Comparison of ENCODE assay signal across 9 cellular contexts in the genomic region with DNA sequence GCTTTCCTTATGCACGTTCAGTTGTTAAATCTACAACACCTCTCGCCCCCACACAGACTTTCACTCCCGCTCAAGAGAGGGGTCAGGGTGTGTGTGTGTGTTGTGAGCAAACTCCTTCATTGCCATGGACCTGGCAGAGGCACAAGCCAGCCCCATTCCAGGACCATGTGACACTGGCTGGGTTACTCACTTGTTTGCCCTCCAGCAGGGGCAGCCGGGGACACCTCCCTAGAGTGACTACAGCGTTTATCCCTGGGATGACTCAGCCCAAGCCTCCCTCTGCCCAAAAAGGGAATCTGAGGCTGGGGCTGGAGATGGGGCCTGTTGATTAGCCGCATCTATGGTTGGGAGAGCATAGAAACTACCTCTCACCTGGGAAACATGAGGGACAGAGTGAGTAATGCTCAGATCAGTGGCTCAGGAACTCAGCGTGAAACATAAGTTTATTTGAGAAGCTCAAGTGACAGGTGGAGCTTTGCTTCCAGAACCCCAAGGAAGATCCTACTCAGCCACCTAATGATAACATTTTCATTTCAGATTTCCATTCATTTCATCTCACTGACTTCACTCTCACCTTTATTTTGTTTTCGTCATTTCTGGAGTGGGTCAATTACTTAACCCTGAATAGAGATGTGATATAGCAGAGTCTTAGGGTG.
A peak's percentile ranks its signal among the peaks of the same experiment; 100 is the strongest.
DNase-seq lines count a peak whose midpoint lies in the region; ATAC-seq and TF ChIP-seq lines count a peak whose summit lies in the region.
"Had no signal": no experiment of that assay in that cellular context is flagged by ENCODE, and none has a peak within 500 bp of the region (broad histone marks: within the 10 kb centered on the region; RNA-seq: fewer than 3 reads in every experiment).

No MANE protein-coding gene starts in this region.

- DNase-seq in AG10803 (ENCODE audit: low read depth) = peak; percentile 89
- peak; percentile 77 for DNase-seq in LoVo (ENCODE audit: low spot score)
- DNase-seq in colonic mucosa = peak; percentile 25
- DNase-seq in mesenchymal stem cell = peak; percentile 83
- no peak for DNase-seq in effector CD4-positive, alpha-beta T cell
- no peak for DNase-seq in putamen (ENCODE audit: low spot score)
- DNase-seq: activated T-cell treated with anti-CD3 and anti-CD28 coated beads, Interleukin-2, amount 50 U/mL, for 4 hours had no signal

- no peak overlapping the region for H2BK5ac ChIP-seq in mesenchymal stem cell (ENCODE audit: low read depth, low read length, poor library complexity, severe bottlenecking)

- H3K79me1 ChIP-seq in mesenchymal stem cell (replicated peaks; ENCODE audit: low read length, poor library complexity, severe bottlenecking) = no peaks in the 10 kb centered on the region

- no peak overlapping the region for H2AK5ac ChIP-seq in mesenchymal stem cell (ENCODE audit: low read length, severe bottlenecking)

- WGBS in mesenchymal stem cell = 37% methylated on average over 4 of the region's 8 CpGs

- no peak overlapping the region for H2AFZ ChIP-seq in mesenchymal stem cell (ENCODE audit: low read depth, low read length)

- no peak overlapping the region for H2BK15ac ChIP-seq in mesenchymal stem cell (ENCODE audit: low read depth, poor library complexity, severe bottlenecking)

- H3K9ac ChIP-seq in colonic mucosa (ENCODE audit: low read depth in 2 of 2, low read length in 2 of 2) (no peak overlapping the region), mesenchymal stem cell (ENCODE audit: low read length) (peak overlapping the region; percentile 5)

- H3K4me2 ChIP-seq in mesenchymal stem cell (ENCODE audit: low read length, poor library complexity, severe bottlenecking) = no peak overlapping the region

- H4K91ac ChIP-seq in mesenchymal stem cell (ENCODE audit: low read length) = no peak overlapping the region

- no peak overlapping the region for H3K23ac ChIP-seq in mesenchymal stem cell (ENCODE audit: low read length in 2 of 2)

- ATAC-seq in HG03432 (IDR thresholded peaks at IDR 0.05; ENCODE audit: unreplicated experiment) (no peak), HG02588 (IDR thresholded peaks at IDR 0.05; ENCODE audit: unreplicated experiment) (no peak)

- H3K36me3 ChIP-seq in colonic mucosa = no peaks in the 10 kb centered on the region
- no peaks in the 10 kb centered on the region for H3K36me3 ChIP-seq in mesenchymal stem cell (ENCODE audit: control insufficient read depth in 1 of 2, insufficient read depth in 2 of 2, low read depth in 1 of 2, low read length in 2 of 2)

- H3K4me1 ChIP-seq in colonic mucosa (no peaks in the 10 kb centered on the region), mesenchymal stem cell (ENCODE audit: control insufficient read depth, insufficient read depth, low read depth, low read length) (peaks cover 7% of the 10 kb centered on the region)

- no peak overlapping the region for H3K14ac ChIP-seq in mesenchymal stem cell (ENCODE audit: low read length in 2 of 2)

- H3K27me3 ChIP-seq in colonic mucosa (no peaks in the 10 kb centered on the region), mesenchymal stem cell (ENCODE audit: control insufficient read depth in 1 of 2, insufficient read depth in 1 of 2, low read length in 2 of 2) (no peaks in the 10 kb centered on the region)

- peak; percentile 12; the same call in 1 of the 2 replicates for TF ChIP-seq CTCF in AG10803 (conservative IDR thresholded peaks at IDR 0.05; ENCODE audit: low read length)
- no peak for TF ChIP-seq CTCF in colonic mucosa (IDR thresholded peaks at IDR 0.05)

- H3K4ac ChIP-seq in mesenchymal stem cell (ENCODE audit: low read depth in 1 of 2, low read length in 2 of 2) = no peak overlapping the region

- H3K27ac ChIP-seq in colonic mucosa = no peak overlapping the region
- no peak overlapping the region for H3K27ac ChIP-seq in mesenchymal stem cell (ENCODE audit: low read length, poor library complexity, severe bottlenecking)

- no peak overlapping the region for H3K4me3 ChIP-seq in AG10803 (ENCODE audit: low read length)
- no peak overlapping the region for H3K4me3 ChIP-seq in colonic mucosa
- H3K4me3 ChIP-seq in mesenchymal stem cell (ENCODE audit: insufficient read depth in 1 of 2, low read depth in 1 of 2, low read length in 2 of 2) = no peak overlapping the region

- H4K8ac ChIP-seq in mesenchymal stem cell (ENCODE audit: low read length) = no peak overlapping the region

- no peak overlapping the region for H2BK120ac ChIP-seq in mesenchymal stem cell (ENCODE audit: low read depth, low read length)

- H3K9me3 ChIP-seq in colonic mucosa (no peaks in the 10 kb centered on the region), mesenchymal stem cell (ENCODE audit: control insufficient read depth, low read length) (no peaks in the 10 kb centered on the region)

- peak overlapping the region in 1 of 2 experiments; percentile 64 for H2BK12ac ChIP-seq in mesenchymal stem cell (ENCODE audit: low read length in 2 of 2)

- intact Hi-C loops in colonic mucosa (cut with DNase I) = no loop called here

- peak overlapping the region in 1 of 2 experiments; percentile 54 for H3K18ac ChIP-seq in mesenchymal stem cell (ENCODE audit: low read depth in 1 of 2, low read length in 2 of 2)

Comparison
In these comparisons a context has a peak if more than half of its experiments do, and no peak if none do; other contexts are left out.
1. DNase-seq: peak in AG10803 (single experiment), LoVo (single experiment), colonic mucosa (single experiment) and mesenchymal stem cell (single experiment); none in effector CD4-positive, alpha-beta T cell (single experiment) and putamen (single experiment).